1 cellular context compared by ENCODE assay signal in the genomic region with DNA sequence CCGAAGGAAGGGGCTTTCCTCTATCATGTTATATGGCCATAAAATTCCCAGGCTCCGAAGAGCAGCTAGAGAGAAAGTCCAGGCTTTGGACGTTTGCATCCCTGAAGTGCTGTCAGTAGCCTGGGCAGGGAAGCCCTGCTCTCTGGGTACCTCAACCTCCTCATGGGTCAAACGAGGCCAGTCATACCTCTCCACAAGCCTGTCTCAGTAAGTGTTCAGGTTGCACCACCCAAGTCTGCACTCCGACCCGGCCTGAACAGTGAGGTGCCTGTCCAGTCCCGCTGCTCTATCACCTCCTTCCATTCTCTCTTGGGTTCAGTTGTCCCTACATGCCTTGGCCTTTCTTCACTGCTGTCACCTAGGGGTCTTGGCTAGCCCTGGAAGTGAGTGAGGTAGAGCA.
TF ChIP-seq lines count a peak whose summit lies in the region.

No MANE protein-coding gene starts in this region.

TF ChIP-seq in K562, 482 proteins besides CTCF, POLR2A, EP300 and RAD21 (continued from another document):
- TF ChIP-seq, protein P1, sequence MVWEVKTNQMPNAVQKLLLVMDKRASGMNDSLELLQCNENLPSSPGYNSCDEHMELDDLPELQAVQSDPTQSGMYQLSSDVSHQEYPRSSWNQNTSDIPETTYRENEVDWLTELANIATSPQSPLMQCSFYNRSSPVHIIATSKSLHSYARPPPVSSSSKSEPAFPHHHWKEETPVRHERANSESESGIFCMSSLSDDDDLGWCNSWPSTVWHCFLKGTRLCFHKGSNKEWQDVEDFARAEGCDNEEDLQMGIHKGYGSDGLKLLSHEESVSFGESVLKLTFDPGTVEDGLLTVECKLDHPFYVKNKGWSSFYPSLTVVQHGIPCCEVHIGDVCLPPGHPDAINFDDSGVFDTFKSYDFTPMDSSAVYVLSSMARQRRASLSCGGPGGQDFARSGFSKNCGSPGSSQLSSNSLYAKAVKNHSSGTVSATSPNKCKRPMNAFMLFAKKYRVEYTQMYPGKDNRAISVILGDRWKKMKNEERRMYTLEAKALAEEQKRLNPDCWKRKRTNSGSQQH (CRISPR knock-in tag; IDR thresholded peaks at IDR 0.05), result no peak
- TF ChIP-seq MAFG (tag; conservative IDR thresholded peaks at IDR 0.05), result no peak
- TF ChIP-seq, protein P2, sequence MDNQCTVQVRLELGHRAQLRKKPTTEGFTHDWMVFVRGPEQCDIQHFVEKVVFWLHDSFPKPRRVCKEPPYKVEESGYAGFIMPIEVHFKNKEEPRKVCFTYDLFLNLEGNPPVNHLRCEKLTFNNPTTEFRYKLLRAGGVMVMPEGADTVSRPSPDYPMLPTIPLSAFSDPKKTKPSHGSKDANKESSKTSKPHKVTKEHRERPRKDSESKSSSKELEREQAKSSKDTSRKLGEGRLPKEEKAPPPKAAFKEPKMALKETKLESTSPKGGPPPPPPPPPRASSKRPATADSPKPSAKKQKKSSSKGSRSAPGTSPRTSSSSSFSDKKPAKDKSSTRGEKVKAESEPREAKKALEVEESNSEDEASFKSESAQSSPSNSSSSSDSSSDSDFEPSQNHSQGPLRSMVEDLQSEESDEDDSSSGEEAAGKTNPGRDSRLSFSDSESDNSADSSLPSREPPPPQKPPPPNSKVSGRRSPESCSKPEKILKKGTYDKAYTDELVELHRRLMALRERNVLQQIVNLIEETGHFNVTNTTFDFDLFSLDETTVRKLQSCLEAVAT (IDR thresholded peaks at IDR 0.05), result no peak
- no peak for TF ChIP-seq CBX3 (IDR thresholded peaks at IDR 0.05; ENCODE audit: borderline replicate concordance in 1 of 2, low read length in 2 of 2)
- TF ChIP-seq, protein P3, sequence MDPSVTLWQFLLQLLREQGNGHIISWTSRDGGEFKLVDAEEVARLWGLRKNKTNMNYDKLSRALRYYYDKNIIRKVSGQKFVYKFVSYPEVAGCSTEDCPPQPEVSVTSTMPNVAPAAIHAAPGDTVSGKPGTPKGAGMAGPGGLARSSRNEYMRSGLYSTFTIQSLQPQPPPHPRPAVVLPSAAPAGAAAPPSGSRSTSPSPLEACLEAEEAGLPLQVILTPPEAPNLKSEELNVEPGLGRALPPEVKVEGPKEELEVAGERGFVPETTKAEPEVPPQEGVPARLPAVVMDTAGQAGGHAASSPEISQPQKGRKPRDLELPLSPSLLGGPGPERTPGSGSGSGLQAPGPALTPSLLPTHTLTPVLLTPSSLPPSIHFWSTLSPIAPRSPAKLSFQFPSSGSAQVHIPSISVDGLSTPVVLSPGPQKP (CRISPR knock-in tag; IDR thresholded peaks at IDR 0.05), result no peak
- no peak for TF ChIP-seq ZNF444 (CRISPR knock-in tag; IDR thresholded peaks at IDR 0.05)
- TF ChIP-seq ZFP1 (CRISPR knock-in tag; IDR thresholded peaks at IDR 0.05), result no peak
- TF ChIP-seq NFRKB (IDR thresholded peaks at IDR 0.05; ENCODE audit: low read depth), result no peak
- TF ChIP-seq U2AF1 (optimal IDR thresholded peaks at IDR 0.05; ENCODE audit: low read depth, low read length), result no peak
- TF ChIP-seq, protein P4, sequence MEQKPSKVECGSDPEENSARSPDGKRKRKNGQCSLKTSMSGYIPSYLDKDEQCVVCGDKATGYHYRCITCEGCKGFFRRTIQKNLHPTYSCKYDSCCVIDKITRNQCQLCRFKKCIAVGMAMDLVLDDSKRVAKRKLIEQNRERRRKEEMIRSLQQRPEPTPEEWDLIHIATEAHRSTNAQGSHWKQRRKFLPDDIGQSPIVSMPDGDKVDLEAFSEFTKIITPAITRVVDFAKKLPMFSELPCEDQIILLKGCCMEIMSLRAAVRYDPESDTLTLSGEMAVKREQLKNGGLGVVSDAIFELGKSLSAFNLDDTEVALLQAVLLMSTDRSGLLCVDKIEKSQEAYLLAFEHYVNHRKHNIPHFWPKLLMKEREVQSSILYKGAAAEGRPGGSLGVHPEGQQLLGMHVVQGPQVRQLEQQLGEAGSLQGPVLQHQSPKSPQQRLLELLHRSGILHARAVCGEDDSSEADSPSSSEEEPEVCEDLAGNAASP (IDR thresholded peaks at IDR 0.05), result no peak
- TF ChIP-seq, protein P5, sequence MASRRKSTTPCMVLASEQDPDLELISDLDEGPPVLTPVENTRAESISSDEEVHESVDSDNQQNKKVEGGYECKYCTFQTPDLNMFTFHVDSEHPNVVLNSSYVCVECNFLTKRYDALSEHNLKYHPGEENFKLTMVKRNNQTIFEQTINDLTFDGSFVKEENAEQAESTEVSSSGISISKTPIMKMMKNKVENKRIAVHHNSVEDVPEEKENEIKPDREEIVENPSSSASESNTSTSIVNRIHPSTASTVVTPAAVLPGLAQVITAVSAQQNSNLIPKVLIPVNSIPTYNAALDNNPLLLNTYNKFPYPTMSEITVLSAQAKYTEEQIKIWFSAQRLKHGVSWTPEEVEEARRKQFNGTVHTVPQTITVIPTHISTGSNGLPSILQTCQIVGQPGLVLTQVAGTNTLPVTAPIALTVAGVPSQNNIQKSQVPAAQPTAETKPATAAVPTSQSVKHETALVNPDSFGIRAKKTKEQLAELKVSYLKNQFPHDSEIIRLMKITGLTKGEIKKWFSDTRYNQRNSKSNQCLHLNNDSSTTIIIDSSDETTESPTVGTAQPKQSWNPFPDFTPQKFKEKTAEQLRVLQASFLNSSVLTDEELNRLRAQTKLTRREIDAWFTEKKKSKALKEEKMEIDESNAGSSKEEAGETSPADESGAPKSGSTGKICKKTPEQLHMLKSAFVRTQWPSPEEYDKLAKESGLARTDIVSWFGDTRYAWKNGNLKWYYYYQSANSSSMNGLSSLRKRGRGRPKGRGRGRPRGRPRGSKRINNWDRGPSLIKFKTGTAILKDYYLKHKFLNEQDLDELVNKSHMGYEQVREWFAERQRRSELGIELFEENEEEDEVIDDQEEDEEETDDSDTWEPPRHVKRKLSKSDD (conservative IDR thresholded peaks at IDR 0.05; ENCODE audit: low read length), result no peak
- TF ChIP-seq TARDBP (IDR thresholded peaks at IDR 0.05), result no peak
- TF ChIP-seq DMBX1 (CRISPR knock-in tag; IDR thresholded peaks at IDR 0.05; ENCODE audit: borderline replicate concordance), result no peak
- TF ChIP-seq GATA2 (CRISPR knock-in tag; IDR thresholded peaks at IDR 0.05), result no peak
- TF ChIP-seq DDX20 (tag; IDR thresholded peaks at IDR 0.05; ENCODE audit: low read depth), result no peak
- TF ChIP-seq, protein P6, sequence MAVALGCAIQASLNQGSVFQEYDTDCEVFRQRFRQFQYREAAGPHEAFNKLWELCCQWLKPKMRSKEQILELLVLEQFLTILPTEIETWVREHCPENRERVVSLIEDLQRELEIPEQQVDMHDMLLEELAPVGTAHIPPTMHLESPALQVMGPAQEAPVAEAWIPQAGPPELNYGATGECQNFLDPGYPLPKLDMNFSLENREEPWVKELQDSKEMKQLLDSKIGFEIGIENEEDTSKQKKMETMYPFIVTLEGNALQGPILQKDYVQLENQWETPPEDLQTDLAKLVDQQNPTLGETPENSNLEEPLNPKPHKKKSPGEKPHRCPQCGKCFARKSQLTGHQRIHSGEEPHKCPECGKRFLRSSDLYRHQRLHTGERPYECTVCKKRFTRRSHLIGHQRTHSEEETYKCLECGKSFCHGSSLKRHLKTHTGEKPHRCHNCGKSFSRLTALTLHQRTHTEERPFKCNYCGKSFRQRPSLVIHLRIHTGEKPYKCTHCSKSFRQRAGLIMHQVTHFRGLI (CRISPR knock-in tag; IDR thresholded peaks at IDR 0.05), result no peak
